ENCODE assay signal across 9 cellular contexts in the genomic region with DNA sequence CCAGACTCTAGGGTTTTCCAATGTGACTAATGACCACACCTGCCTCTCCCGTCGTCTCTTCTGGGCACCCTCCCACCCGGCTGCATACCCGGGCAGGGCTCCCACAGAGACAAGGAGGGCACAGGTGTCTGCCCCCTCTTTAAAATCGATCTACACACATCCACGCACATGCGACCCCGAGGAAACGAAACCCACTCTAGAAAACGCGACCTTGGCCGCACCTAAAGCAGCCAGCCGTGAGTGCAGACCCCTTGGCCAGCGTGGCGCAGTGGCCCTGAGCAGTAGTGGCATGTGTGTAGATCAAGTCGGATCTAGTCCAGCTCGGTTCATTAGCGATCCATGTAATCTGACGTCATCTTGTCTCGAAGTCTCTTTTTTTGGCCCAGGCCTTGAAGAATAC.
"Had no signal": no experiment of that assay in that cellular context is flagged by ENCODE, and none has a peak within 500 bp of the region (broad histone marks: within the 10 kb centered on the region; RNA-seq: fewer than 3 reads in every experiment).

No MANE protein-coding gene starts in this region.

- H3K4me3 ChIP-seq: GM23338 had no signal

- H3K4me2 ChIP-seq: GM23338, KMS-11 had no signal

- DNase-seq: H9, HCEC 1CT, IMR-90, KBM-7 had no signal

- H2AFZ ChIP-seq: GM23338 had no signal

- ATAC-seq: GM23338 had no signal

- FAIRE-seq: H1, H54 had no signal

- H3K9ac ChIP-seq: KMS-11 had no signal

- H3K4me3 Mint-ChIP-seq: GM23338, H9 had no signal

- H3K9me3 Mint-ChIP-seq: GM23338, H9 had no signal

- H3K27ac ChIP-seq: HL-60, KMS-11 had no signal

- H3K27ac Mint-ChIP-seq: GM23338 had no signal
